1 cellular context compared by ENCODE assay signal in the genomic region with DNA sequence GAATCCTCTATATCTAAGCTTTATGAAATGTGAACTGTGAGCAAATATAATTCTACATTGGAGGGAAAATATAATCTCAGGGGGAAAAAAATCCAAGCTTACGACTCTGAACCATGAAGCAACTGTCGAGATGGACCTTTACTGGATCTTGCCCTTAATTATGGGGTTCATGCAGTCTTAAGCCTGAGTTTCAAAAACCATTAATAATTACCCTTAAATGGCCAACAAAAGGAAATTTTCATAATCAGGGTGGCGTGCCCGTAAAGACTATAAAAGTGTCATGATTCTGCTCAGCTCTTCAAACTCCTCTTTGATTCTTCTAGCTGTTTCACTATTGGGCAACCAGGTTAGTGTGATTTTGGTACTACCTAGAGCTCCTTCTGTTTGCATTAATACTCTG.
TF ChIP-seq lines count a peak whose summit lies in the region.

A gene with protein sequence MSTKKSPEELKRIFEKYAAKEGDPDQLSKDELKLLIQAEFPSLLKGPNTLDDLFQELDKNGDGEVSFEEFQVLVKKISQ (plus strand): TSS at position 301 of the 400 bp plus-strand sequence. CDS start 849 bp downstream, outside the sequence.

TF ChIP-seq in IMR-90, 13 proteins besides CTCF, POLR2A, EP300 and RAD21 (continued from another document):
- TF ChIP-seq, protein P1, sequence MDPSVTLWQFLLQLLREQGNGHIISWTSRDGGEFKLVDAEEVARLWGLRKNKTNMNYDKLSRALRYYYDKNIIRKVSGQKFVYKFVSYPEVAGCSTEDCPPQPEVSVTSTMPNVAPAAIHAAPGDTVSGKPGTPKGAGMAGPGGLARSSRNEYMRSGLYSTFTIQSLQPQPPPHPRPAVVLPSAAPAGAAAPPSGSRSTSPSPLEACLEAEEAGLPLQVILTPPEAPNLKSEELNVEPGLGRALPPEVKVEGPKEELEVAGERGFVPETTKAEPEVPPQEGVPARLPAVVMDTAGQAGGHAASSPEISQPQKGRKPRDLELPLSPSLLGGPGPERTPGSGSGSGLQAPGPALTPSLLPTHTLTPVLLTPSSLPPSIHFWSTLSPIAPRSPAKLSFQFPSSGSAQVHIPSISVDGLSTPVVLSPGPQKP (IDR thresholded peaks at IDR 0.05; ENCODE audit: borderline replicate concordance, low read depth, low read length): no peak
- TF ChIP-seq MXI1 (IDR thresholded peaks at IDR 0.05; ENCODE audit: borderline replicate concordance, low read depth, low read length): no peak
- no peak for TF ChIP-seq MAZ (IDR thresholded peaks at IDR 0.05; ENCODE audit: borderline replicate concordance, low read depth, low read length)
- no peak for TF ChIP-seq SMC3 (IDR thresholded peaks at IDR 0.05; ENCODE audit: low read depth, low read length)
- TF ChIP-seq, protein P2, sequence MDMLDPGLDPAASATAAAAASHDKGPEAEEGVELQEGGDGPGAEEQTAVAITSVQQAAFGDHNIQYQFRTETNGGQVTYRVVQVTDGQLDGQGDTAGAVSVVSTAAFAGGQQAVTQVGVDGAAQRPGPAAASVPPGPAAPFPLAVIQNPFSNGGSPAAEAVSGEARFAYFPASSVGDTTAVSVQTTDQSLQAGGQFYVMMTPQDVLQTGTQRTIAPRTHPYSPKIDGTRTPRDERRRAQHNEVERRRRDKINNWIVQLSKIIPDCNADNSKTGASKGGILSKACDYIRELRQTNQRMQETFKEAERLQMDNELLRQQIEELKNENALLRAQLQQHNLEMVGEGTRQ (IDR thresholded peaks at IDR 0.05; ENCODE audit: low read depth, low read length): no peak
- TF ChIP-seq CHD1 (IDR thresholded peaks at IDR 0.05; ENCODE audit: low read depth, low read length): no peak
- TF ChIP-seq RFX5 (IDR thresholded peaks at IDR 0.05; ENCODE audit: low read depth, low read length): no peak
- TF ChIP-seq BHLHE40 (IDR thresholded peaks at IDR 0.05; ENCODE audit: low read depth, low read length): no peak
- TF ChIP-seq MAFK (IDR thresholded peaks at IDR 0.05; ENCODE audit: low read depth, low read length): no peak
TF ChIP-seq in IMR-90: peak in this region for 0.
